1 cellular context compared by ENCODE assay signal in the genomic region with DNA sequence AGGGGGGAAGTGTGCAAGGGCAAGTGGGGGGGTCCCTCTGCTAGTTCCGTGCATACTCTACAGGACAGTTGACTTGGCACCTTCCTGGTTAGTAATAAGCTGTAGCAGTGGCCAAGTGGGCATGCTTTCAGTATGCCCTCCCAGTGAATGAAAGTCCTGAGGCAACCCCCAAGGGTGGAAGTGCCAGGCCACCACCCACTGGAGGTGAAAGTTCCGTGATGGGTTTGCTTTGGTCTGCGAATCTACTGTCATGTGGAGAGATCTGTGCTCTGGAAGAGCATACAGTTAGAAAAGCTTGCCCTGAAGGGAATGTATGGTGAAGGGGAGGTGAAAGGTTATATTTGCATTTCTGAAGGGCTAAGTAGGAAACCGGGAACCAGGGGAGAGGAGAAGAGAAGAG.
TF ChIP-seq lines count a peak whose summit lies in the region.

No MANE protein-coding gene starts in this region.

TF ChIP-seq in GM23338, 12 proteins besides CTCF, POLR2A, EP300 and RAD21 (continued from another document):
- TF ChIP-seq, protein P1, sequence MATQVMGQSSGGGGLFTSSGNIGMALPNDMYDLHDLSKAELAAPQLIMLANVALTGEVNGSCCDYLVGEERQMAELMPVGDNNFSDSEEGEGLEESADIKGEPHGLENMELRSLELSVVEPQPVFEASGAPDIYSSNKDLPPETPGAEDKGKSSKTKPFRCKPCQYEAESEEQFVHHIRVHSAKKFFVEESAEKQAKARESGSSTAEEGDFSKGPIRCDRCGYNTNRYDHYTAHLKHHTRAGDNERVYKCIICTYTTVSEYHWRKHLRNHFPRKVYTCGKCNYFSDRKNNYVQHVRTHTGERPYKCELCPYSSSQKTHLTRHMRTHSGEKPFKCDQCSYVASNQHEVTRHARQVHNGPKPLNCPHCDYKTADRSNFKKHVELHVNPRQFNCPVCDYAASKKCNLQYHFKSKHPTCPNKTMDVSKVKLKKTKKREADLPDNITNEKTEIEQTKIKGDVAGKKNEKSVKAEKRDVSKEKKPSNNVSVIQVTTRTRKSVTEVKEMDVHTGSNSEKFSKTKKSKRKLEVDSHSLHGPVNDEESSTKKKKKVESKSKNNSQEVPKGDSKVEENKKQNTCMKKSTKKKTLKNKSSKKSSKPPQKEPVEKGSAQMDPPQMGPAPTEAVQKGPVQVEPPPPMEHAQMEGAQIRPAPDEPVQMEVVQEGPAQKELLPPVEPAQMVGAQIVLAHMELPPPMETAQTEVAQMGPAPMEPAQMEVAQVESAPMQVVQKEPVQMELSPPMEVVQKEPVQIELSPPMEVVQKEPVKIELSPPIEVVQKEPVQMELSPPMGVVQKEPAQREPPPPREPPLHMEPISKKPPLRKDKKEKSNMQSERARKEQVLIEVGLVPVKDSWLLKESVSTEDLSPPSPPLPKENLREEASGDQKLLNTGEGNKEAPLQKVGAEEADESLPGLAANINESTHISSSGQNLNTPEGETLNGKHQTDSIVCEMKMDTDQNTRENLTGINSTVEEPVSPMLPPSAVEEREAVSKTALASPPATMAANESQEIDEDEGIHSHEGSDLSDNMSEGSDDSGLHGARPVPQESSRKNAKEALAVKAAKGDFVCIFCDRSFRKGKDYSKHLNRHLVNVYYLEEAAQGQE (IDR thresholded peaks at IDR 0.05; ENCODE audit: unreplicated experiment): no peak
- TF ChIP-seq EZH2 (IDR thresholded peaks at IDR 0.05; ENCODE audit: low read depth, unreplicated experiment): no peak
- no peak for TF ChIP-seq CREB1 (CRISPR knock-in tag; IDR thresholded peaks at IDR 0.05; ENCODE audit: low read depth)
TF ChIP-seq in GM23338: peak in this region for 0.
